ENCODE assay signal across 8 cellular contexts in the genomic region with DNA sequence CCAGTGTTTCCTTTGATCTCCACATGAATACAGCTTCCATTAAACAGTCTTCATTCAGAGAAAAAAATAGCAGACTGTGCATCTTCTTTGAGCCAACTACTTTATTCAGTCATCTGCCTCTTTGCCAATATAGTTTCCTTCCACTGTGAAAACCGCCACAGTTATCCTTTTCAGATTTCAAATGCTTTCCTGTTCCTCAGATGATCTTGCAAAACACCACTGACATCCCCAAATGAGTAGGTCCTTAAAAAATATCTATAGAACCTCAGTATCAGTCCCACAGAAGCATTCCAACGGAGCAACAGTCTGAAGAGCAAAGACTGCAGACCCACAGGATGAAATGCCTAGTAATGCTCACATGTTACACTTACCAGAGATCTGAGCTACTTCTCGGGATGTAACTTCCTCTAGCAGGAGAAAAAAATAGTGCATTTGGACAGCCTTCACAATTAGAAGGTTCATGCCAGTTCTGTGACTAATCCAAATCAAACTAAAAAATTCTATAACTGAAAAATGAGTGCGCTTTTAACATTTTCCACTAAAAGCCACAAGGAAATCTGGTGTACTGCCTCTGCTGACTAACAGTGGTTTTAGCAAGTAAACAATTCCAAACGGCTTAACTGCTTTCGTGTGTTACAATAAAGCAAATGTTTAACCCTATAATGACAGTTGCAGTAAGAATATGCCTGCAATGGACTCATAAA. TPM values are rescaled to one million over a fixed set of nuclear protein-coding genes. Genes with fewer than 3 reads are reported as not detected.
DNase-seq lines count a peak whose midpoint lies in the region; ATAC-seq and TF ChIP-seq lines count a peak whose summit lies in the region.

ANKRD28 (minus strand) TSS at position 380 of the 704 bp plus-strand sequence. CDS start 1,458 bp downstream, outside the sequence.

- RAD21 ChIA-PET in HCT116 (lab: Charles Lee; ENCODE audit: low non-redundant PET in 1 of 2, low total read pairs in 2 of 2, uncharacterized antibody in 2 of 2, unreplicated experiment in 2 of 2) = no interaction called here

- peak within 1 kb of the TSS; percentile 58 for H3K4me3 ChIP-seq in DOHH2 (ENCODE audit: low read length)
- H3K4me3 ChIP-seq in HCT116 (replicated peaks in 1 of 2; ENCODE audit: low read depth in 1 of 2, low read length in 2 of 2) = peak within 1 kb of the TSS; percentile 21 to 43
- H3K4me3 ChIP-seq in OCI-LY7 (ENCODE audit: low read depth, low read length, poor library complexity, severe bottlenecking) = peak within 1 kb of the TSS; percentile 19
- H3K4me3 ChIP-seq in brain microvascular endothelial cell (ENCODE audit: low read depth, low read length) = peak within 1 kb of the TSS; percentile 70
- peak within 1 kb of the TSS; percentile 44 for H3K4me3 ChIP-seq in iPS-18a (ENCODE audit: low read length)

- H3K4me2 ChIP-seq in DOHH2 (ENCODE audit: low read length) (peak within 1 kb of the TSS; percentile 71), HCT116 (ENCODE audit: low read length) (peak within 1 kb of the TSS; percentile 79), OCI-LY7 (ENCODE audit: low read length) (peak within 1 kb of the TSS; percentile 52)

- TF ChIP-seq RAD21 in HCT116 (IDR thresholded peaks at IDR 0.05; ENCODE audit: low read depth) = peak; percentile 15; the same call in 1 of the 2 replicates

- H3K36me3 ChIP-seq in DOHH2 (ENCODE audit: control insufficient read depth, low read length) (peaks cover 28% of the 10 kb centered on the region), HCT116 (ENCODE audit: control insufficient read depth in 1 of 2, insufficient read depth in 2 of 2, low read length in 2 of 2) (no peaks in the 10 kb centered on the region), OCI-LY7 (ENCODE audit: insufficient read depth, low read length) (peaks cover 21% of the 10 kb centered on the region), brain microvascular endothelial cell (replicated peaks) (peaks cover 4% of the 10 kb centered on the region), iPS-18a (ENCODE audit: control insufficient read depth, low read depth, low read length) (peaks cover 4% of the 10 kb centered on the region)

- BruUV-seq in HCT116 (replicated peaks; lab: Mats Ljungman, UMichigan) (no TSS peak), OCI-LY7 (replicated peaks; lab: Mats Ljungman, UMichigan) (no TSS peak)

- H3K79me2 ChIP-seq in DOHH2 (ENCODE audit: control insufficient read depth, low read length) (peaks cover 83% of the 10 kb centered on the region), HCT116 (ENCODE audit: insufficient read depth, low read length) (peaks cover 78% of the 10 kb centered on the region), OCI-LY7 (ENCODE audit: insufficient read depth, low read depth, low read length) (peaks cover 68% of the 10 kb centered on the region)

- H4K20me1 ChIP-seq in DOHH2 (ENCODE audit: control insufficient read depth, insufficient read depth, low read depth, low read length) (peaks cover 6% of the 10 kb centered on the region; the same call in 1 of the 2 replicates), HCT116 (ENCODE audit: insufficient read depth) (no peaks in the 10 kb centered on the region), OCI-LY7 (ENCODE audit: insufficient read depth, low read length) (peaks cover 15% of the 10 kb centered on the region; the same call in 1 of the 2 replicates)

- no peaks in the 10 kb centered on the region for H3K9me2 ChIP-seq in DOHH2 (replicated peaks; ENCODE audit: control insufficient read depth, low read length)
- H3K9me2 ChIP-seq in HCT116 (ENCODE audit: insufficient read depth) = no peaks in the 10 kb centered on the region
- H3K9me2 ChIP-seq in OCI-LY7 (ENCODE audit: insufficient read depth, low read length) = no peaks in the 10 kb centered on the region

- peak; percentile 86 for DNase-seq in HCT116 (ENCODE audit: low read depth, low spot score)
- DNase-seq in OCI-LY7 (ENCODE audit: low spot score) = peak; percentile 37
- peak; percentile 87 for DNase-seq in brain microvascular endothelial cell
- peak; percentile 65 for DNase-seq in retina
- no peak for DNase-seq in NCI-H128 (lab: John Stamatoyannopoulos, UW; ENCODE audit: unreplicated experiment)
- DNase-seq in SHP77 treated with DMSO at 0.1 percent for 48 hours (lab: John Stamatoyannopoulos, UW) = no peak

- peak within 1 kb of the TSS; percentile 45 for H3K27ac ChIP-seq in DOHH2 (ENCODE audit: low read depth, low read length)
- peak within 1 kb of the TSS; percentile 92 for H3K27ac ChIP-seq in HCT116 (ENCODE audit: low read depth, low read length)
- H3K27ac ChIP-seq in OCI-LY7 (ENCODE audit: low read depth, low read length, poor library complexity, severe bottlenecking) = peak within 1 kb of the TSS; percentile 15
- H3K27ac ChIP-seq in brain microvascular endothelial cell = peak within 1 kb of the TSS; percentile 93
- peak within 1 kb of the TSS; percentile 52 for H3K27ac ChIP-seq in iPS-18a (ENCODE audit: low read length)

- in situ Hi-C loops in brain microvascular endothelial cell (cut with HindIII; ENCODE audit: low pct_ligation_motif_present, low sequenced_read_pairs) = loop anchor here (25.0 kb wide), 1 partner anchor 160 kb away; no protein-coding TSS in a partner anchor

- intact Hi-C loops in HCT116 (cut with micrococcal nuclease) = loop anchor here (2.0 kb wide), 1 partner anchor 29 kb away; no protein-coding TSS in a partner anchor
- intact Hi-C loops in OCI-LY7 (cut with micrococcal nuclease; ENCODE audit: unreplicated experiment) = no loop called here

- H3F3A ChIP-seq in DOHH2 (ENCODE audit: control insufficient read depth, insufficient read depth) = peaks cover 4% of the 10 kb centered on the region; the same call in 1 of the 2 replicates

- H3K27me3 ChIP-seq in DOHH2 (ENCODE audit: control insufficient read depth, low read length) (no peaks in the 10 kb centered on the region), HCT116 (ENCODE audit: insufficient read depth, low read length) (no peaks in the 10 kb centered on the region), brain microvascular endothelial cell (replicated peaks) (no peaks in the 10 kb centered on the region), iPS-18a (ENCODE audit: control insufficient read depth, insufficient read depth, low read length) (no peaks in the 10 kb centered on the region)

- CTCF ChIA-PET in HCT116 (lab: Charles Lee) = interaction anchor here (0.8 to 2.6 kb wide), 5 partner anchors 8 to 168 kb away, joined by 3 to 10 read pairs (median 5); no protein-coding TSS in a partner anchor
- CTCF ChIA-PET in OCI-LY7 (lab: Charles Lee; ENCODE audit: unreplicated experiment) = interaction anchor here (0.9 to 1.0 kb wide), 2 partner anchors 8 to 167 kb away, joined by 3 read pairs; no protein-coding TSS in a partner anchor

- POLR2A ChIA-PET in HCT116 (lab: Charles Lee) (interaction anchor here (1.0 to 1.4 kb wide), 3 partner anchors 12 to 163 kb away, joined by 3 to 4 read pairs (median 4); no protein-coding TSS in a partner anchor), OCI-LY7 (lab: Charles Lee) (interaction anchor here (0.5 to 3.9 kb wide), 8 partner anchors 8 to 1673 kb away, joined by 3 to 17 read pairs (median 4); partner anchors contain the start of genes CAPN7, CHCHD4 and TMEM43)

- TF ChIP-seq CTCF in DOHH2 (IDR thresholded peaks at IDR 0.05; ENCODE audit: low read depth, low read length, poor library complexity, severe bottlenecking) (peak; percentile 24), HCT116 (IDR thresholded peaks at IDR 0.05 in 2 of 3, conservative IDR thresholded peaks at IDR 0.05 in 1 of 3; ENCODE audit: borderline replicate concordance in 1 of 3, insufficient read depth in 1 of 3, low read depth in 2 of 3, low read length in 2 of 3) (no peak; a peak in 1 of 6 replicates), OCI-LY7 (conservative IDR thresholded peaks at IDR 0.05; ENCODE audit: low read length) (peak; percentile 53; the same call in 1 of the 2 replicates), brain microvascular endothelial cell (IDR thresholded peaks at IDR 0.05; ENCODE audit: low read depth, low read length, missing control alignments) (peak; percentile 13)

- no peak for TF ChIP-seq POLR2A in HCT116 (IDR thresholded peaks at IDR 0.05; ENCODE audit: borderline replicate concordance, extremely low read depth, insufficient read depth, insufficient read length)

- H3K9ac ChIP-seq in HCT116 (ENCODE audit: low read length) = peak within 1 kb of the TSS; percentile 50
- peak within 1 kb of the TSS; percentile 51 for H3K9ac ChIP-seq in iPS-18a (ENCODE audit: low read length)

- H3K4me1 ChIP-seq in DOHH2 (ENCODE audit: control insufficient read depth, low read length) = peaks cover 56% of the 10 kb centered on the region
- peaks cover 58 to 68% of the 10 kb centered on the region in 2 experiments for H3K4me1 ChIP-seq in HCT116 (ENCODE audit: control insufficient read depth in 1 of 2, insufficient read depth in 2 of 2, low read length in 2 of 2)
- H3K4me1 ChIP-seq in OCI-LY7 (ENCODE audit: insufficient read depth, low read length, poor library complexity, severe bottlenecking) = peaks cover 37% of the 10 kb centered on the region
- peaks cover 31% of the 10 kb centered on the region for H3K4me1 ChIP-seq in iPS-18a (ENCODE audit: control insufficient read depth, low read depth, low read length)

- no peak within 1 kb of the TSS for H2AFZ ChIP-seq in HCT116 (ENCODE audit: low read depth, low read length, poor library complexity, severe bottlenecking)
- no peak within 1 kb of the TSS for H2AFZ ChIP-seq in OCI-LY7 (ENCODE audit: low read length)

- H3K9me3 ChIP-seq in DOHH2 (ENCODE audit: control insufficient read depth, insufficient read depth, low read length) = no peaks in the 10 kb centered on the region
- no peaks in the 10 kb centered on the region for H3K9me3 ChIP-seq in HCT116 (ENCODE audit: control insufficient read depth in 1 of 2, insufficient read depth in 1 of 2, low read depth in 1 of 2, low read length in 2 of 2)
- no peaks in the 10 kb centered on the region for H3K9me3 ChIP-seq in OCI-LY7 (ENCODE audit: low read length)
- no peaks in the 10 kb centered on the region for H3K9me3 ChIP-seq in iPS-18a (ENCODE audit: control insufficient read depth, low read depth, low read length)

- peak; percentile 77 for ATAC-seq in HCT116

TF ChIP-seq in HCT116, 20 proteins besides CTCF, POLR2A, EP300 and RAD21 (continues in another document):
- TF ChIP-seq SIN3A (IDR thresholded peaks at IDR 0.05; ENCODE audit: low read depth) = peak; percentile 45; the same call in 1 of the 2 replicates
- peak; percentile 78 for TF ChIP-seq CBX3 (IDR thresholded peaks at IDR 0.05; ENCODE audit: low read depth)
- TF ChIP-seq FOSL1 (IDR thresholded peaks at IDR 0.05; ENCODE audit: low read depth) = peak; percentile 76; the same call in 1 of the 2 replicates
- no peak; the same call in 1 of the 2 replicates for TF ChIP-seq ATF3 (IDR thresholded peaks at IDR 0.05)
- TF ChIP-seq ELF1 (IDR thresholded peaks at IDR 0.05; ENCODE audit: borderline replicate concordance, low read depth) = no peak
- no peak for TF ChIP-seq EZH2 (IDR thresholded peaks at IDR 0.05)
- peak; percentile 77 for TF ChIP-seq SP1 (IDR thresholded peaks at IDR 0.05; ENCODE audit: low read depth)

RNA-seq across cellular contexts. Expression of gene ANKRD28, which starts in this region (rescaled TPM):
- total RNA-seq in HCT116 (2021; ENCODE audit: unreplicated experiment) (47.5 TPM), OCI-LY7 (2022) (59.9 and 63.1 TPM in 2 replicates)
- 27.9 and 28.7 TPM in 2 replicates for polyA plus RNA-seq in HCT116 (2012)
- total RNA-seq in OCI-LY7 (2014; rRNA removed; shearing (Covaris generic)) = 52.9 and 69.0 TPM in 2 replicates

Comparison
In these comparisons a context has a peak if more than half of its experiments do, and no peak if none do; other contexts are left out.
1. H3K27ac ChIP-seq: peak in every context shown above with its lines; median percentile 93 in brain microvascular endothelial cell; 92 in HCT116; 52 in iPS-18a; 45 in DOHH2; 15 in OCI-LY7.
2. H3K4me3 ChIP-seq: peak in every context shown above with its lines; median percentile 70 in brain microvascular endothelial cell; 58 in DOHH2; 44 in iPS-18a; 32 in HCT116; 19 in OCI-LY7.
3. CTCF ChIP-seq: peak in DOHH2 (single experiment), OCI-LY7 (single experiment) and brain microvascular endothelial cell (single experiment); none in HCT116 (0 of 3).
4. DNase-seq: peak in HCT116 (single experiment), OCI-LY7 (single experiment), brain microvascular endothelial cell (single experiment) and retina (single experiment); none in NCI-H128 (single experiment) and SHP77 treated with DMSO at 0.1 percent for 48 hours (single experiment).
5. Peak in every context shown above with its lines, with median percentiles within 50 percentile points of each other: H3K4me2 ChIP-seq.